ENCODE assay signal across 8 cellular contexts in the genomic region with DNA sequence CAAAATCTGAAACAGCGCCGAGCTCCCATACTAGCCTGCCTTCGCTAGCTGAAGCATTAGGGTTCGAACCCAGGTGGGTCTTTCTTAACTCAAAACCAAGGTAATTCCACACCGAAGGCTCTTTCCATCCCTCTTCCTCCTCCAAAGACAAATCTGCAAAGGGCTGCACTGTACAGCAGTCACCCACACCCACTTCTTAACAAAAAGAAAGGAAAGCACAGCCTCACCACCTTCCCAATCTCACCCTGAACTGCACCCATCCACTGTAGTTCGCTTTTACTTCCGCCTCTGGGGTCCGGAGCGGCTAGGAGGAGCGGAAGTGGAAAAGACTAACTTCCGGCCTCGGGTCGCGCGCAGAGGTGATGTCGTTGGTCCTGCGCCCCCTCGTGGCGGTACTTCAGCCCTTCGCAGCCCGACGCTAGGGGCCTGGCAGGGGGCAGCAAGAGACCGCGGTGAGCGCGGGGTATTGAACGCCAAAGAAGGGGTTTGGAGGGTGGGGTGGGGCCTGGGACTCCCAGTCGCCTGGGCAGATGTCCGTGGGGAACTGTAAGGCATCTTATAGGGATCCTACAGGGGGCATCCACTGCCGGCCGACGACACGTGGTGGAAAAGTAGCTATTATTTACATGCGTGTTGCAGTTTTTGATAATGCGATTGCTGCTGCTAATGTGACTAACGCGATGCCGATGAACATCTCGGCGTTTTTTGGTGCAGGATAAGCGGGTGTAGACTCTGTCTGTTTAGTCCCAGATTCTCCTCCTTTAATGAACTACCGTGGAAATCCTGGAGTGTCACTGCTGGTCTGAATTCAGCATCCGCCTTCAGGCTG. TPM values are rescaled to one million over a fixed set of nuclear protein-coding genes. Genes with fewer than 3 reads are reported as not detected.
DNase-seq lines count a peak whose midpoint lies in the region; ATAC-seq and TF ChIP-seq lines count a peak whose summit lies in the region.

A gene with protein sequence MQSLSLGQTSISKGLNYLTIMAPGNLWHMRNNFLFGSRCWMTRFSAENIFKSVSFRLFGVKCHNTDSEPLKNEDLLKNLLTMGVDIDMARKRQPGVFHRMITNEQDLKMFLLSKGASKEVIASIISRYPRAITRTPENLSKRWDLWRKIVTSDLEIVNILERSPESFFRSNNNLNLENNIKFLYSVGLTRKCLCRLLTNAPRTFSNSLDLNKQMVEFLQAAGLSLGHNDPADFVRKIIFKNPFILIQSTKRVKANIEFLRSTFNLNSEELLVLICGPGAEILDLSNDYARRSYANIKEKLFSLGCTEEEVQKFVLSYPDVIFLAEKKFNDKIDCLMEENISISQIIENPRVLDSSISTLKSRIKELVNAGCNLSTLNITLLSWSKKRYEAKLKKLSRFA (minus strand): TSS at position 290 of the 829 bp plus-strand sequence. CDS start 619 bp downstream, outside the sequence.

- 9% methylated on average over 34 of the region's 43 CpGs for WGBS in right lobe of liver (ENCODE audit: insufficient coverage, low coverage, low lambda C conversion rate, missing lambda C conversion rate)

- H3K9me3 ChIP-seq in right lobe of liver: no peaks in the 10 kb centered on the region

- TF ChIP-seq POLR2A in right lobe of liver (IDR thresholded peaks at IDR 0.05): peak; percentile 28

- H3K4me3 ChIP-seq in right lobe of liver: peak within 1 kb of the TSS; percentile 75 to 86 (median 80)

- H3K36me3 ChIP-seq in right lobe of liver: no peaks in the 10 kb centered on the region

- TF ChIP-seq CTCF in C4-2B (conservative IDR thresholded peaks at IDR 0.05) (peak; percentile 100), right lobe of liver (IDR thresholded peaks at IDR 0.05) (peak; percentile 93 to 96 (median 94))

- peak; percentile 98 for DNase-seq in NCI-H69 (lab: John Stamatoyannopoulos, UW)
- DNase-seq in activated CD4-positive, alpha-beta T cell treated with anti-CD3 and anti-CD28 coated beads, Interleukin-2, amount 50 U/mL, for 1 hour: peak; percentile 93
- peak; percentile 94 for DNase-seq in dermis blood vessel endothelial cell
- peak; percentile 90 to 92 (median 91) for DNase-seq in right lobe of liver
- DNase-seq in stimulated activated CD4-positive, alpha-beta T cell treated with anti-CD3 and anti-CD28 coated beads, Interleukin-4, amount 100 ng/mL, for 4 hours: peak; percentile 89 to 95

- ATAC-seq in GM19351 (IDR thresholded peaks at IDR 0.05; ENCODE audit: unreplicated experiment): peak; percentile 98
- ATAC-seq in HG03521 (IDR thresholded peaks at IDR 0.05; ENCODE audit: unreplicated experiment): peak; percentile 100
- ATAC-seq in right lobe of liver: peak; percentile 100

- H3K27ac ChIP-seq in C4-2B (peak within 1 kb of the TSS; percentile 82), right lobe of liver (peak within 1 kb of the TSS in 1 of 3 donors; percentile 38)

- peaks cover 0 to 7% (median 0%) of the 10 kb centered on the region in 4 donors for H3K4me1 ChIP-seq in right lobe of liver

- H3K27me3 ChIP-seq in right lobe of liver: no peaks in the 10 kb centered on the region

- intact Hi-C loops in right lobe of liver (cut with DNase I): no loop called here

RNA-seq across cellular contexts. Expression of the gene that starts here (rescaled TPM):
- total RNA-seq in dermis blood vessel endothelial cell: 10.9 and 15.4 TPM in 2 replicates
- 1 to 10 TPM; 4.9 to 9.9 (median 7.7) TPM for total RNA-seq in right lobe of liver
